In genomic region chr12:111093428-111094142, GRCh38 we compare ENCODE assay signal across 14 cellular contexts. TPM values are rescaled to one million over a fixed set of nuclear protein-coding genes. Genes with fewer than 3 reads are reported as not detected.
DNase-seq lines count a peak whose midpoint lies in the region; ATAC-seq, FAIRE-seq and TF ChIP-seq lines count a peak whose summit lies in the region.
"Had no signal": no experiment of that assay in that cellular context is flagged by ENCODE, and none has a peak within 500 bp of the region (broad histone marks: within the 10 kb centered on the region; RNA-seq: fewer than 3 reads in every experiment).

No MANE protein-coding gene starts in this region.

- H3K4me1 ChIP-seq in kidney (ENCODE audit: control insufficient read depth in 1 of 2, insufficient read depth in 1 of 2, low read depth in 1 of 2, low read length in 2 of 2): no peaks in the 10 kb centered on the region
- H3K4me1 ChIP-seq: upper lobe of right lung had no signal

- no peaks in the 10 kb centered on the region for H3K9me3 Mint-ChIP-seq in effector memory CD8-positive, alpha-beta T cell
- H3K9me3 Mint-ChIP-seq in stimulated activated naive B cell treated with anti-CD40 and anti-IgM and Interleukin-4, amounts not matched to agents 10 μg/mL and 1 μg/mL and 100 μg/mL, for 72 hours: no peaks in the 10 kb centered on the region

- H3K4me3 ChIP-seq in kidney (ENCODE audit: low read length in 2 of 2): no peak overlapping the region
- no peak overlapping the region for H3K4me3 ChIP-seq in lower leg skin (ENCODE audit: low read depth, poor library complexity, severe bottlenecking)
- H3K4me3 ChIP-seq: upper lobe of right lung had no signal

- FAIRE-seq in kidney (lab: Jason Lieb, UNC): no peak

- H3K4me3 Mint-ChIP-seq in effector memory CD8-positive, alpha-beta T cell: no peak overlapping the region
- peak overlapping the region; percentile 17 to 33 for H3K4me3 Mint-ChIP-seq in stimulated activated naive B cell treated with anti-CD40 and anti-IgM and Interleukin-4, amounts not matched to agents 10 μg/mL and 1 μg/mL and 100 μg/mL, for 72 hours

- WGBS in lower leg skin, 2 donors: 29 to 39% methylated on average over 17 of the region's 17 CpGs

- H3K4me1 Mint-ChIP-seq in effector memory CD8-positive, alpha-beta T cell (ENCODE audit: low read depth in 2 of 2): peaks cover 0 to 2% of the 10 kb centered on the region in 2 donors
- H3K4me1 Mint-ChIP-seq in stimulated activated naive B cell treated with anti-CD40 and anti-IgM and Interleukin-4, amounts not matched to agents 10 μg/mL and 1 μg/mL and 100 μg/mL, for 72 hours: peaks cover 19 to 45% of the 10 kb centered on the region in 2 donors

- H3K36me3 ChIP-seq in kidney (ENCODE audit: control insufficient read depth in 1 of 2, insufficient read depth in 2 of 2, low read length in 2 of 2): no peaks in the 10 kb centered on the region
- H3K36me3 ChIP-seq: upper lobe of right lung had no signal

- peak; percentile 2 to 12 for DNase-seq in activated CD8-positive, alpha-beta memory T cell treated with anti-CD3 and anti-CD28 coated beads for 4 hours (ENCODE audit: low read depth in 2 of 2)
- DNase-seq in activated CD8-positive, alpha-beta memory T cell treated with anti-CD3 and anti-CD28 coated beads, Interleukin-2, amount 50 U/mL, for 48 hours: no peak
- peak; percentile 34 for DNase-seq in activated CD4-positive, alpha-beta T cell treated with anti-CD3 and anti-CD28 coated beads for 48 hours
- no peak for DNase-seq in effector memory CD8-positive, alpha-beta T cell
- DNase-seq in stimulated activated naive B cell treated with anti-CD40 and anti-IgM and Interleukin-4, amounts not matched to agents 10 μg/mL and 1 μg/mL and 100 μg/mL, for 72 hours: peak; percentile 34
- DNase-seq in kidney: no peak
- no peak for DNase-seq in lower leg skin (ENCODE audit: low spot score in 2 of 2)
- DNase-seq: DMS79 treated with DMSO at 0.1 percent for 48 hours, foreskin fibroblast, KG1, NCI-H2081 treated with DMSO at 0.1 percent for 48 hours, right cardiac atrium, upper lobe of right lung had no signal

- no peak overlapping the region for H3K27ac Mint-ChIP-seq in effector memory CD8-positive, alpha-beta T cell
- no peak overlapping the region for H3K27ac Mint-ChIP-seq in stimulated activated naive B cell treated with anti-CD40 and anti-IgM and Interleukin-4, amounts not matched to agents 10 μg/mL and 1 μg/mL and 100 μg/mL, for 72 hours

- no peaks in the 10 kb centered on the region for H3K9me3 ChIP-seq in kidney (ENCODE audit: control insufficient read depth in 1 of 2, low read length in 2 of 2)
- H3K9me3 ChIP-seq: upper lobe of right lung had no signal

- H3K36me3 Mint-ChIP-seq in effector memory CD8-positive, alpha-beta T cell (ENCODE audit: insufficient read depth): no peaks in the 10 kb centered on the region
- H3K36me3 Mint-ChIP-seq in stimulated activated naive B cell treated with anti-CD40 and anti-IgM and Interleukin-4, amounts not matched to agents 10 μg/mL and 1 μg/mL and 100 μg/mL, for 72 hours: peaks cover 0 to 2% of the 10 kb centered on the region in 2 donors

- no peak overlapping the region for H3K27ac ChIP-seq in kidney (ENCODE audit: low read depth in 2 of 2, low read length in 2 of 2)
- H3K27ac ChIP-seq: upper lobe of right lung had no signal

- TF ChIP-seq CTCF in kidney (IDR thresholded peaks at IDR 0.05; ENCODE audit: borderline replicate concordance, extremely low read depth, insufficient read depth): no peak
- no peak for TF ChIP-seq CTCF in lower leg skin (IDR thresholded peaks at IDR 0.05)

- ATAC-seq in effector memory CD8-positive, alpha-beta T cell (replicated peaks): peak; percentile 35
- peak; percentile 92 for ATAC-seq in stimulated activated naive B cell treated with anti-CD40 and anti-IgM and Interleukin-4, amounts not matched to agents 10 μg/mL and 1 μg/mL and 100 μg/mL, for 72 hours (replicated peaks)
- ATAC-seq in HG03439 (IDR thresholded peaks at IDR 0.05; ENCODE audit: unreplicated experiment): no peak
- ATAC-seq: right cardiac atrium, upper lobe of right lung had no signal

- intact Hi-C loops in kidney (cut with DNase I): no loop called here
- intact Hi-C loops in lower leg skin (cut with DNase I; ENCODE audit: low total_unique reads): no loop called here

- no peak for TF ChIP-seq POLR2A in lower leg skin (IDR thresholded peaks at IDR 0.05)

- peaks cover 25 to 38% of the 10 kb centered on the region in 2 donors for H3K27me3 Mint-ChIP-seq in effector memory CD8-positive, alpha-beta T cell
- H3K27me3 Mint-ChIP-seq in stimulated activated naive B cell treated with anti-CD40 and anti-IgM and Interleukin-4, amounts not matched to agents 10 μg/mL and 1 μg/mL and 100 μg/mL, for 72 hours: peaks cover 0 to 5% of the 10 kb centered on the region in 2 donors

- H3K9ac ChIP-seq in kidney (ENCODE audit: low read length in 2 of 2): no peak overlapping the region

RNA-seq across cellular contexts. Expression of gene CUX2, which starts 59.6 kb away (rescaled TPM):
- 0.06 TPM for total RNA-seq in kidney
- not detected for polyA plus RNA-seq in kidney (ENCODE audit: insufficient read depth, low read depth, low replicate concordance)
- total RNA-seq in lower leg skin: 1 to 10 TPM in 1 of 4 donors, under 1 TPM in 2, not detected in 1; 0.21 to 1.5 (median 0.61) TPM
- total RNA-seq: right cardiac atrium had no signal
- polyA plus RNA-seq: right cardiac atrium had no signal

Comparison
In these comparisons a context has a peak if more than half of its experiments do, and no peak if none do; other contexts are left out.
1. DNase-seq: peak in activated CD8-positive, alpha-beta memory T cell treated with anti-CD3 and anti-CD28 coated beads for 4 hours (2 of 2), activated CD4-positive, alpha-beta T cell treated with anti-CD3 and anti-CD28 coated beads for 48 hours (single experiment) and stimulated activated naive B cell treated with anti-CD40 and anti-IgM and Interleukin-4, amounts not matched to agents 10 μg/mL and 1 μg/mL and 100 μg/mL, for 72 hours (single experiment); none in activated CD8-positive, alpha-beta memory T cell treated with anti-CD3 and anti-CD28 coated beads, Interleukin-2, amount 50 U/mL, for 48 hours (single experiment), effector memory CD8-positive, alpha-beta T cell (0 of 3), kidney (single experiment) and lower leg skin (0 of 2).
2. H3K4me3 Mint-ChIP-seq: peak in stimulated activated naive B cell treated with anti-CD40 and anti-IgM and Interleukin-4, amounts not matched to agents 10 μg/mL and 1 μg/mL and 100 μg/mL, for 72 hours (2 of 2); none in effector memory CD8-positive, alpha-beta T cell (0 of 2).